ENCODE assay signal across 11 cellular contexts in the genomic region with DNA sequence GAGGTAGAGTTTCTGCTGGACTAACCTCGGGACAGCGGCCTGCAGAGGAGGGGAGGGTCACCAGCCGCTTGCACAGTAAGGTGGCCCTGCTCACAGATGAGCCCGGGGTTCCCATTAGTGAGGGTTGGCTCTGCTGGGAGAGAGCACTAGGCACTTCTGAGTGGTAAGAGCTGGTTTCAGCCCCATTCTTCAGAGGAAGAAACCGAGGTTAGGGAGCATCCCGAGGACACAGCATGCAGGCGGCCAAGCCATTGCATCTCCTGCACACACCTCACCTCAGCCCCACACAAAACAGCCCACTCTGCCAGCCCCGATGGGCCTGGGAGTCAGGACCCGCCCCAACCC.
"Had no signal": no experiment of that assay in that cellular context is flagged by ENCODE, and none has a peak within 500 bp of the region (broad histone marks: within the 10 kb centered on the region; RNA-seq: fewer than 3 reads in every experiment).

No MANE protein-coding gene starts in this region.

- H3K79me2 ChIP-seq: parathyroid adenoma had no signal

- H3K36me3 Mint-ChIP-seq: activated naive CD4-positive, alpha-beta T cell treated with anti-CD3 and anti-CD28 coated beads, Interleukin-2, amount 10 ng/mL, durations not matched to agents 7 days and 5 days; mesothelial cell of epicardium; T-cell had no signal

- H3K27ac Mint-ChIP-seq: mesothelial cell of epicardium had no signal

- H3K4me1 Mint-ChIP-seq: neural crest cell had no signal

- H3K4me3 ChIP-seq: gastrocnemius medialis, heart left ventricle, lung, tibial nerve had no signal

- H3K27ac ChIP-seq: gastrocnemius medialis, heart left ventricle, parathyroid adenoma, tibial nerve had no signal

- H3K27me3 Mint-ChIP-seq: T-cell had no signal

- H3K36me3 ChIP-seq: gastrocnemius medialis, heart left ventricle, tibial nerve had no signal

- H2AFZ ChIP-seq: parathyroid adenoma had no signal

- H3K9me3 ChIP-seq: gastrocnemius medialis, heart left ventricle, tibial nerve had no signal

- H3K9ac ChIP-seq: parathyroid adenoma had no signal

- H3K27me3 ChIP-seq: gastrocnemius medialis had no signal

- H3K4me3 Mint-ChIP-seq: activated naive CD4-positive, alpha-beta T cell treated with anti-CD3 and anti-CD28 coated beads, Interleukin-2, amount 10 ng/mL, durations not matched to agents 7 days and 5 days; mesothelial cell of epicardium; neural crest cell; T-cell had no signal

- H3K4me1 ChIP-seq: gastrocnemius medialis, parathyroid adenoma, tibial nerve had no signal

- H3K9me3 Mint-ChIP-seq: activated naive CD4-positive, alpha-beta T cell treated with anti-CD3 and anti-CD28 coated beads, Interleukin-2, amount 10 ng/mL, durations not matched to agents 7 days and 5 days; mesothelial cell of epicardium; neural crest cell; T-cell had no signal

- DNase-seq: gastrocnemius medialis, left cardiac atrium, T1000 had no signal
